In the genomic region with DNA sequence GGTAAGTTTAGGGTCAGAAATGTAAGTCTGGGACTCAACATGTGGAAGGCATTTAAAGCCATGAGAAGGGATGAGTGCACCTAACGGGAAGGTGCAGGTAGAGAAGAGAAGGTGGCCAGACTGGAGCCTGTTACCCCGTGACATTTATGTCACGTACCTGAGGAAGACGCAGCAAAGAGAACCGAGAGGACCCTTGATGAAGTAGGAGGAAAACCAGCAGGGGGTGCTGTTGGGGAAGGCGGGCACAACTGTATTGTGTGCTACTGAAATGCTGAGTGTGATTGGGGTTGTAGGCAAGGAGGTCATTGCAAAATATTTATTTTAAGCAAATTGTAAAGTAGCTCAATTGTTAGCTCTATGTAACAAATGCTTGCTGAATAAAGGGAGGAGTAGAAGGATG, we compare ENCODE assay signal across 8 cellular contexts.
A peak's percentile ranks its signal among the peaks of the same experiment; 100 is the strongest.
DNase-seq lines count a peak whose midpoint lies in the region; ATAC-seq and TF ChIP-seq lines count a peak whose summit lies in the region.

No MANE protein-coding gene starts in this region.

- TF ChIP-seq POLR2A in body of pancreas (IDR thresholded peaks at IDR 0.05), result no peak

- H3K27me3 ChIP-seq in cardiac muscle cell, result peaks cover 19% of the 10 kb centered on the region
- no peaks in the 10 kb centered on the region for H3K27me3 ChIP-seq in body of pancreas
- H3K27me3 ChIP-seq in upper lobe of right lung, result no peaks in the 10 kb centered on the region

- H3K4me1 Mint-ChIP-seq in nephron, result peaks cover 10% of the 10 kb centered on the region

- H3K36me3 Mint-ChIP-seq in nephron (ENCODE audit: low read depth), result no peaks in the 10 kb centered on the region

- H3K36me3 ChIP-seq in cardiac muscle cell (no peaks in the 10 kb centered on the region), body of pancreas (replicated peaks in 1 of 2; ENCODE audit: insufficient read depth in 1 of 2, low read depth in 2 of 2) (no peaks in the 10 kb centered on the region), upper lobe of right lung (no peaks in the 10 kb centered on the region)

- 64 to 68% methylated on average over 6 of the region's 6 CpGs for WGBS in body of pancreas, 2 donors

- H3K9me3 ChIP-seq in cardiac muscle cell (ENCODE audit: low read depth) (no peaks in the 10 kb centered on the region), body of pancreas (no peaks in the 10 kb centered on the region), upper lobe of right lung (no peaks in the 10 kb centered on the region)

- no peak overlapping the region for H3K4me3 Mint-ChIP-seq in nephron

- DNase-seq in cardiac muscle cell (ENCODE audit: low read depth in 1 of 2, low spot score in 1 of 2) (peak in 1 of 2 donors; percentile 6), Right ventricle myocardium inferior (ENCODE audit: missing footprints) (no peak), UCSD-AML1 (lab: John Stamatoyannopoulos, UW; ENCODE audit: unreplicated experiment) (peak; percentile 46), body of pancreas (peak; percentile 24 to 46 (median 31)), upper lobe of right lung (peak; percentile 73), RWPE1 (ENCODE audit: low spot score) (no peak), NCI-H748 treated with DMSO at 0.1 percent for 48 hours (lab: John Stamatoyannopoulos, UW) (no peak)

- H3K4me1 ChIP-seq in cardiac muscle cell (ENCODE audit: low read depth) (no peaks in the 10 kb centered on the region), body of pancreas (peaks cover 11% of the 10 kb centered on the region), upper lobe of right lung (peaks cover 4% of the 10 kb centered on the region)

- H3K9me3 Mint-ChIP-seq in nephron, result no peaks in the 10 kb centered on the region

- TF ChIP-seq CTCF in cardiac muscle cell (IDR thresholded peaks at IDR 0.05; ENCODE audit: low read depth, low read length) (peak; percentile 38), body of pancreas (IDR thresholded peaks at IDR 0.05) (peak in 5 of 7 experiments; percentile 18 to 36 (median 24)), nephron (IDR thresholded peaks at IDR 0.05; ENCODE audit: unreplicated experiment in 3 of 3) (peak in 2 of 3 experiments; percentile 18 to 21), upper lobe of right lung (IDR thresholded peaks at IDR 0.05) (peak; percentile 52), RWPE1 (conservative IDR thresholded peaks at IDR 0.05; ENCODE audit: low read depth) (no peak)

- ATAC-seq in Right ventricle myocardium inferior (no peak), body of pancreas (no peak), upper lobe of right lung (peak; percentile 75)

- POLR2A ChIA-PET in RWPE1 (lab: Yijun Ruan, JAX; ENCODE audit: low non-redundant PET), result no interaction called here

- H3K27ac ChIP-seq in cardiac muscle cell, result no peak overlapping the region
- no peak overlapping the region for H3K27ac ChIP-seq in body of pancreas
- no peak overlapping the region for H3K27ac ChIP-seq in upper lobe of right lung
- no peak overlapping the region for H3K27ac ChIP-seq in RWPE1

- H3K4me3 ChIP-seq in cardiac muscle cell, result no peak overlapping the region
- H3K4me3 ChIP-seq in body of pancreas, result no peak overlapping the region
- no peak overlapping the region for H3K4me3 ChIP-seq in upper lobe of right lung

- no peak overlapping the region for H3K27ac Mint-ChIP-seq in nephron

- CTCF ChIA-PET in RWPE1 (lab: Yijun Ruan, JAX), result no interaction called here

- intact Hi-C loops in Right ventricle myocardium inferior (cut with DNase I) (no loop called here), body of pancreas (cut with DNase I) (loop anchor here (10.0 kb wide), 1 partner anchor 506 kb away; no protein-coding TSS in a partner anchor), upper lobe of right lung (cut with DNase I) (loop anchor here (10.0 kb wide), 1 partner anchor 496 kb away; a partner anchor contains a TSS)

- peaks cover 25% of the 10 kb centered on the region for H3K27me3 Mint-ChIP-seq in nephron (ENCODE audit: low read depth)

Comparison
In these comparisons a context has a peak if more than half of its experiments do, and no peak if none do; other contexts are left out.
1. DNase-seq: peak in UCSD-AML1 (single experiment), body of pancreas (4 of 4) and upper lobe of right lung (single experiment); none in Right ventricle myocardium inferior (single experiment), RWPE1 (single experiment) and NCI-H748 treated with DMSO at 0.1 percent for 48 hours (single experiment).